In genomic region chr12:127809236-127809635, GRCh38 we compare ENCODE assay signal across 8 cellular contexts.
DNase-seq lines count a peak whose midpoint lies in the region; ATAC-seq and TF ChIP-seq lines count a peak whose summit lies in the region.

No MANE protein-coding gene starts in this region.

- WGBS in gastroesophageal sphincter (ENCODE audit: low coverage in 1 of 2), 2 donors: 9% methylated on average over 1 of the region's 1 CpG; no CpG with 5 or more reads in 1 of the 2 donors

- H3K4me3 ChIP-seq in RWPE2 (ENCODE audit: severe bottlenecking): no peak overlapping the region
- H3K4me3 ChIP-seq in gastroesophageal sphincter: no peak overlapping the region

- no peaks in the 10 kb centered on the region for H3K36me3 ChIP-seq in RWPE2 (ENCODE audit: low read depth)
- H3K36me3 ChIP-seq in gastroesophageal sphincter: no peaks in the 10 kb centered on the region

- H3K4me1 ChIP-seq in RWPE2 (ENCODE audit: insufficient read depth, poor library complexity, severe bottlenecking): peaks cover 7% of the 10 kb centered on the region
- peaks cover 0 to 31% (median 0%) of the 10 kb centered on the region in 3 donors for H3K4me1 ChIP-seq in gastroesophageal sphincter

- TF ChIP-seq CTCF in RWPE2 (IDR thresholded peaks at IDR 0.05; ENCODE audit: poor library complexity, severe bottlenecking): no peak
- no peak for TF ChIP-seq CTCF in gastroesophageal sphincter (IDR thresholded peaks at IDR 0.05)

- intact Hi-C loops in sciatic nerve (cut with DNase I): no loop called here

- H3K27me3 ChIP-seq in RWPE2 (ENCODE audit: insufficient read depth, poor library complexity, severe bottlenecking) (no peaks in the 10 kb centered on the region), gastroesophageal sphincter (no peaks in the 10 kb centered on the region)

- H3K9me3 ChIP-seq in RWPE2 (ENCODE audit: severe bottlenecking) (no peaks in the 10 kb centered on the region), gastroesophageal sphincter (no peaks in the 10 kb centered on the region)

- TF ChIP-seq EP300 in gastroesophageal sphincter (IDR thresholded peaks at IDR 0.05): no peak

- DNase-seq in G401 (ENCODE audit: low spot score) (peak; percentile 29), RWPE2 (ENCODE audit: low spot score) (no peak), sciatic nerve (ENCODE audit: low spot score) (no peak), NCI-H1048 (lab: John Stamatoyannopoulos, UW) (no peak)
- no peak for DNase-seq in activated T-cell treated with anti-CD3 and anti-CD28 coated beads, Interleukin-2, amount 50 U/mL, for 1 hour
- no peak for DNase-seq in NK-92 treated with Interleukin-12 subunit alpha and Interleukin-12 subunit beta, amount 100 ng/mL, for 24 hours (lab: John Stamatoyannopoulos, UW)

- TF ChIP-seq POLR2A in gastroesophageal sphincter (IDR thresholded peaks at IDR 0.05): no peak

- in situ Hi-C loops in G401 (cut with HindIII; ENCODE audit: low sequenced_read_pairs): no loop called here

- peak overlapping the region; percentile 24 for H3K27ac ChIP-seq in RWPE2 (ENCODE audit: poor library complexity, severe bottlenecking)
- H3K27ac ChIP-seq in gastroesophageal sphincter: peak overlapping the region in 3 of 4 donors; percentile 5 to 29 (median 23)

- ATAC-seq in RWPE2 (ENCODE audit: low read depth): peak; percentile 69
- peak; percentile 73 for ATAC-seq in gastroesophageal sphincter
- peak; percentile 92 for ATAC-seq in sciatic nerve
- no peak for ATAC-seq in GM21576 (IDR thresholded peaks at IDR 0.05; ENCODE audit: unreplicated experiment)
